In the genomic region with DNA sequence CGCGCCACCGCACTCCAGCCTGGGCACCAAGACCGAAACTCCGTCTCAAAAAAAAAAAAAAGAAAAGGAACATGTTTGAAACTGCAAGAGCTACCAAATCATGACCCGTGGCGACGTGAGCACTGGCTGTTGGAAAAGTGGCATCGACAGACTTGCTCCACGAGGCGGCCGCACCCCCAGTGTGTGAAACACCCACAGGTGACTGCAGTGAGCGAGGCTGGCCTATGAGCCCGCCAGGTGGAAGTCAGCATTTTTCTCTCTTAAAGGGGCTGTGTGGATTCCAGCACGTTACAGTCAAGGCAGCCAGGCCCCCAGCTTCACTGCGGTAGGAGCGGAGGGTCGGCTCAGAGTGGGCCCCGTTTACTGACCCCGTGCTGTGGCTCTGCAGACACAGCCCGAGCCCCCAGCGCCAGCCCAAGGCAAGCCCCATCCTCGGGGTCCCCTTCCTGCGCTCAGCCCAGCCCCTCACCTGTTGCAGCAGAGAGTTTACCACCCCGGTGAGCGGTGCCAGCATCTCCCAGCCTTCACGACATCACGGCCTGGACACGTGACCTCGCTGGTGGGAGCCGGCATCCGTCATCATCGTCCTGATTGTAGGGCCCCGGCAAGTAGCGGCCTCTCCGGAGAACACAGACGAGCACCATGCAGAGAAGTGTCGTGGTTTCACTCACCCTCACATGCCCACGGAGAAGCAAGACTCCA, we compare ENCODE assay signal across 26 cellular contexts.
"Had no signal": no experiment of that assay in that cellular context is flagged by ENCODE, and none has a peak within 500 bp of the region (broad histone marks: within the 10 kb centered on the region; RNA-seq: fewer than 3 reads in every experiment).

No MANE protein-coding gene starts in this region.

- H3K27ac Mint-ChIP-seq: activated B cell treated with CpG ODN at 0.5 μM for 24 hours; activated CD4-positive, alpha-beta memory T cell treated with anti-CD3 and anti-CD28 coated beads for 36 hours; activated naive CD4-positive, alpha-beta T cell treated with anti-CD3 and anti-CD28 coated beads, Interleukin-2, amount 10 ng/mL, durations not matched to agents 7 days and 5 days; activated T-cell treated with anti-CD3 and anti-CD28 coated beads, Interleukin-2, amount 50 U/mL, for 72 hours; mesothelial cell of epicardium; progenitor cell of endocrine pancreas had no signal

- H3K4me3 Mint-ChIP-seq: activated B cell treated with CpG ODN at 0.5 μM for 24 hours; activated CD4-positive, alpha-beta memory T cell treated with anti-CD3 and anti-CD28 coated beads for 36 hours; activated naive CD4-positive, alpha-beta T cell treated with anti-CD3 and anti-CD28 coated beads, Interleukin-2, amount 10 ng/mL, durations not matched to agents 7 days and 5 days; activated T-cell treated with anti-CD3 and anti-CD28 coated beads, Interleukin-2, amount 50 U/mL, for 72 hours; immature natural killer cell; mesothelial cell of epicardium had no signal

- H3K4me2 ChIP-seq: hepatocyte had no signal

- H3K4me3 ChIP-seq: adrenal gland, ascending aorta, hepatocyte, left lung, uterus had no signal

- DNase-seq: activated B cell treated with CpG ODN at 0.5 μM for 24 hours; activated CD4-positive, alpha-beta memory T cell treated with anti-CD3 and anti-CD28 coated beads for 36 hours; activated CD4-positive, alpha-beta T cell treated with anti-CD3 and anti-CD28 coated beads for 4 hours; activated effector memory CD4-positive, alpha-beta T cell treated with anti-CD3 and anti-CD28 coated beads, Interleukin-2, amount 50 U/mL, for 16 hours; activated naive CD4-positive, alpha-beta T cell treated with anti-CD3 and anti-CD28 coated beads, Interleukin-2, amount 10 ng/mL, durations not matched to agents 7 days and 5 days; activated T-cell treated with anti-CD3 and anti-CD28 coated beads, Interleukin-2, amount 50 U/mL, for 72 hours; adrenal gland; brain microvascular endothelial cell; caudate nucleus; effector memory CD4-positive, alpha-beta T cell; foreskin melanocyte; glutamatergic neuron; immature natural killer cell; kidney glomerular epithelial cell; naive thymus-derived CD8-positive, alpha-beta T cell; retina; stimulated activated CD4-positive, alpha-beta T cell treated with anti-CD3 and anti-CD28 coated beads, Interleukin-1b, Interleukin-23, amount 100 ng/mL, for 48 hours; T-helper 9 cell; trophoblast cell; uterus had no signal

- H2AFZ ChIP-seq: hepatocyte had no signal

- H3K79me2 ChIP-seq: hepatocyte had no signal

- H3K4me1 ChIP-seq: ascending aorta, uterus had no signal

- H3K27ac ChIP-seq: adrenal gland, ascending aorta, brain microvascular endothelial cell, hepatocyte, left lung, uterus had no signal

- H3K36me3 ChIP-seq: adrenal gland, ascending aorta, brain microvascular endothelial cell, left lung, uterus had no signal

- ATAC-seq: activated T-cell treated with anti-CD3 and anti-CD28 coated beads, Interleukin-2, amount 50 U/mL, for 72 hours; esophagus mucosa; left lung; naive thymus-derived CD8-positive, alpha-beta T cell had no signal

- H3K9me3 Mint-ChIP-seq: activated B cell treated with CpG ODN at 0.5 μM for 24 hours; activated CD4-positive, alpha-beta memory T cell treated with anti-CD3 and anti-CD28 coated beads for 36 hours; activated naive CD4-positive, alpha-beta T cell treated with anti-CD3 and anti-CD28 coated beads, Interleukin-2, amount 10 ng/mL, durations not matched to agents 7 days and 5 days; activated T-cell treated with anti-CD3 and anti-CD28 coated beads, Interleukin-2, amount 50 U/mL, for 72 hours; immature natural killer cell; mesothelial cell of epicardium; naive thymus-derived CD8-positive, alpha-beta T cell had no signal

- H3K27me3 ChIP-seq: ascending aorta, hepatocyte, uterus had no signal

- H3K9me3 ChIP-seq: adrenal gland, ascending aorta, left lung, uterus had no signal

- H3K36me3 Mint-ChIP-seq: activated CD4-positive, alpha-beta memory T cell treated with anti-CD3 and anti-CD28 coated beads for 36 hours; activated naive CD4-positive, alpha-beta T cell treated with anti-CD3 and anti-CD28 coated beads, Interleukin-2, amount 10 ng/mL, durations not matched to agents 7 days and 5 days; immature natural killer cell; mesothelial cell of epicardium; naive thymus-derived CD8-positive, alpha-beta T cell had no signal

- H3K27me3 Mint-ChIP-seq: activated B cell treated with CpG ODN at 0.5 μM for 24 hours; activated CD4-positive, alpha-beta memory T cell treated with anti-CD3 and anti-CD28 coated beads for 36 hours; naive thymus-derived CD8-positive, alpha-beta T cell had no signal
